In genomic region chr12:29088611-29089219, GRCh38 we compare ENCODE assay signal across 10 cellular contexts.
DNase-seq lines count a peak whose midpoint lies in the region; ATAC-seq and TF ChIP-seq lines count a peak whose summit lies in the region.
"Had no signal": no experiment of that assay in that cellular context is flagged by ENCODE, and none has a peak within 500 bp of the region (broad histone marks: within the 10 kb centered on the region; RNA-seq: fewer than 3 reads in every experiment).

No MANE protein-coding gene starts in this region.

- H3K36me3 ChIP-seq in mucosa of descending colon (ENCODE audit: low read depth): no peaks in the 10 kb centered on the region
- H3K36me3 ChIP-seq: HAP-1 had no signal

- in situ Hi-C loops in astrocyte of the spinal cord (cut with HindIII; ENCODE audit: low sequenced_read_pairs): no loop called here

- intact Hi-C loops in mucosa of descending colon (cut with DNase I, micrococcal nuclease): loop anchor here in 1 of 2 donors (10.0 kb wide), 1 partner anchor 226 kb away; no protein-coding TSS in a partner anchor

- no peaks in the 10 kb centered on the region for H3K4me1 ChIP-seq in mucosa of descending colon (ENCODE audit: low read depth)
- H3K4me1 ChIP-seq: HAP-1 had no signal

- no peak for TF ChIP-seq POLR2A in NB4 (IDR thresholded peaks at IDR 0.05; ENCODE audit: extremely low read depth, insufficient read length)

- DNase-seq in GF-D8 (lab: John Stamatoyannopoulos, UW): peak; percentile 40
- DNase-seq in NB4 (ENCODE audit: low read depth): peak; percentile 67
- DNase-seq in astrocyte of the spinal cord (ENCODE audit: low read depth, low spot score): peak; percentile 26
- no peak for DNase-seq in mucosa of descending colon
- DNase-seq in nucleus accumbens (lab: John Stamatoyannopoulos, UW): no peak
- DNase-seq in medulla oblongata (ENCODE audit: extremely low spot score): no peak
- DNase-seq: activated CD4-positive, alpha-beta T cell treated with anti-CD3 and anti-CD28 coated beads, Interleukin-2, amount 10 ng/mL, durations not matched to agents 24 days and 14 days had no signal

- H3K9me3 ChIP-seq in mucosa of descending colon: no peaks in the 10 kb centered on the region
- H3K9me3 ChIP-seq: HAP-1 had no signal

- TF ChIP-seq CTCF in NB4 (IDR thresholded peaks at IDR 0.05; ENCODE audit: low read depth, low read length) (peak; percentile 55), astrocyte of the spinal cord (IDR thresholded peaks at IDR 0.05; ENCODE audit: low read depth, low read length) (peak; percentile 44), mucosa of descending colon (IDR thresholded peaks at IDR 0.05) (peak; percentile 7)

- ATAC-seq in mucosa of descending colon (no peak), HG03175 (IDR thresholded peaks at IDR 0.05; ENCODE audit: unreplicated experiment) (no peak), GM21528 (IDR thresholded peaks at IDR 0.05; ENCODE audit: low FRiP score, unreplicated experiment) (no peak)

- H3K4me3 ChIP-seq in NB4 (ENCODE audit: low read depth, low read length) (no peak overlapping the region), astrocyte of the spinal cord (ENCODE audit: low read depth, low read length) (no peak overlapping the region), mucosa of descending colon (no peak overlapping the region)
- H3K4me3 ChIP-seq: HAP-1 had no signal

Comparison
In these comparisons a context has a peak if more than half of its experiments do, and no peak if none do; other contexts are left out.
1. DNase-seq: peak in GF-D8 (single experiment), NB4 (single experiment) and astrocyte of the spinal cord (single experiment); none in mucosa of descending colon (0 of 3), nucleus accumbens (0 of 56) and medulla oblongata (single experiment).
2. Peak in every context shown above with its lines, with median percentiles within 50 percentile points of each other: CTCF ChIP-seq.